In genomic region chr2:128170776-128171175, GRCh38 we compare ENCODE assay signal across 17 cellular contexts.
DNase-seq lines count a peak whose midpoint lies in the region; ATAC-seq, FAIRE-seq and TF ChIP-seq lines count a peak whose summit lies in the region.
"Had no signal": no experiment of that assay in that cellular context is flagged by ENCODE, and none has a peak within 500 bp of the region (broad histone marks: within the 10 kb centered on the region; RNA-seq: fewer than 3 reads in every experiment).

No MANE protein-coding gene starts in this region.

- peaks cover 3% of the 10 kb centered on the region for H3K79me2 ChIP-seq in HepG2 (ENCODE audit: insufficient read depth, low read length)

- H3K27me3 Mint-ChIP-seq in WTC11 (ENCODE audit: low read depth), result no peaks in the 10 kb centered on the region
- H3K27me3 Mint-ChIP-seq: B cell; CD4-positive, CD25-positive, alpha-beta regulatory T cell; IgD-negative memory B cell had no signal

- H3K4me1 Mint-ChIP-seq in WTC11, result peaks cover 11% of the 10 kb centered on the region
- H3K4me1 Mint-ChIP-seq in stimulated activated effector memory CD8-positive, alpha-beta T cell treated with anti-CD3 and anti-CD28 coated beads, Interleukin-12 subunit alpha, Interleukin-12 subunit beta, amount 100 ng/mL, for 72 hours, result no peaks in the 10 kb centered on the region
- H3K4me1 Mint-ChIP-seq: IgD-negative memory B cell had no signal

- no peak for ATAC-seq in HepG2
- ATAC-seq in right lobe of liver, result no peak
- no peak for ATAC-seq in WTC11
- no peak for ATAC-seq in stimulated activated effector memory CD8-positive, alpha-beta T cell treated with anti-CD3 and anti-CD28 coated beads, Interleukin-12 subunit alpha, Interleukin-12 subunit beta, amount 100 ng/mL, for 72 hours

- H3K27me3 ChIP-seq in HepG2 (ENCODE audit: control insufficient read depth in 1 of 2, insufficient read depth in 2 of 2, low read length in 2 of 2) (no peaks in the 10 kb centered on the region), right lobe of liver (no peaks in the 10 kb centered on the region), neutrophil (no peaks in the 10 kb centered on the region)
- H3K27me3 ChIP-seq: BLaER1 treated with 17β-estradiol and CSF1 and Interleukin-3, amounts not matched to agents 10 nM and 100 nM had no signal

- H3K9me3 Mint-ChIP-seq in WTC11, result no peaks in the 10 kb centered on the region
- no peaks in the 10 kb centered on the region for H3K9me3 Mint-ChIP-seq in stimulated activated effector memory CD8-positive, alpha-beta T cell treated with anti-CD3 and anti-CD28 coated beads, Interleukin-12 subunit alpha, Interleukin-12 subunit beta, amount 100 ng/mL, for 72 hours
- H3K9me3 Mint-ChIP-seq: CD4-positive, CD25-positive, alpha-beta regulatory T cell; IgD-negative memory B cell had no signal

- H3K9me3 ChIP-seq in HepG2 (ENCODE audit: low read length) (no peaks in the 10 kb centered on the region), right lobe of liver (no peaks in the 10 kb centered on the region), neutrophil (no peaks in the 10 kb centered on the region)
- H3K9me3 ChIP-seq: BLaER1 treated with 17β-estradiol and CSF1 and Interleukin-3, amounts not matched to agents 10 nM and 100 nM; HAP-1 had no signal

- peak overlapping the region; percentile 20 for H3K4me2 ChIP-seq in HepG2 (ENCODE audit: low read depth, low read length)
- H3K4me2 ChIP-seq: BLaER1 treated with 17β-estradiol and CSF1 and Interleukin-3, amounts not matched to agents 10 nM and 100 nM had no signal

- TF ChIP-seq EP300 in HepG2 (IDR thresholded peaks at IDR 0.05; ENCODE audit: low read depth in 2 of 2, low read length in 2 of 2), result no peak
- TF ChIP-seq EP300 in HepG2 (CRISPR knock-in tag; IDR thresholded peaks at IDR 0.05; ENCODE audit: borderline replicate concordance), result no peak

- H3K27ac ChIP-seq in HepG2 (ENCODE audit: extremely low read length, insufficient read depth, low read length) (peak overlapping the region; percentile 91), right lobe of liver (no peak overlapping the region), neutrophil (peak overlapping the region; percentile 92)
- H3K27ac ChIP-seq: GM23248 had no signal

- no peak for TF ChIP-seq CTCF in HepG2 (CRISPR knock-in tag; IDR thresholded peaks at IDR 0.05)
- no peak for TF ChIP-seq CTCF in right lobe of liver (IDR thresholded peaks at IDR 0.05)
- TF ChIP-seq CTCF in neutrophil (IDR thresholded peaks at IDR 0.05), result no peak
- no peak for TF ChIP-seq CTCF in WTC11 (IDR thresholded peaks at IDR 0.05)

- CTCF ChIA-PET in HepG2 (lab: Yijun Ruan, JAX; ENCODE audit: low intra/inter-chr PET ratio, low total read pairs), result interaction anchor here (3.5 kb wide), 1 partner anchor 63 kb away, joined by 17 read pairs; no protein-coding TSS in a partner anchor
- CTCF ChIA-PET in WTC11 (lab: Charles Lee), result interaction anchor here (0.8 kb wide), 1 partner anchor 8 kb away, joined by 3 read pairs; no protein-coding TSS in a partner anchor

- intact Hi-C loops in HepG2 (cut with micrococcal nuclease; ENCODE audit: unreplicated experiment), result loop anchor here (1.0 kb wide), 1 partner anchor 8 kb away; no protein-coding TSS in a partner anchor
- intact Hi-C loops in right lobe of liver (cut with DNase I), result no loop called here

- peaks cover 15 to 61% of the 10 kb centered on the region in 2 experiments for H3K36me3 ChIP-seq in HepG2 (replicated peaks in 1 of 2; ENCODE audit: control insufficient read depth in 1 of 2, insufficient read depth in 2 of 2, low read length in 2 of 2)
- H3K36me3 ChIP-seq in right lobe of liver, result peaks cover 0 to 73% (median 30%) of the 10 kb centered on the region in 4 donors
- H3K36me3 ChIP-seq in neutrophil, result peaks cover 38% of the 10 kb centered on the region

- H3K4me3 ChIP-seq in HepG2 (replicated peaks in 1 of 3; ENCODE audit: insufficient read depth in 1 of 3, low read depth in 2 of 3, low read length in 3 of 3) (no peak overlapping the region), right lobe of liver (no peak overlapping the region), neutrophil (ENCODE audit: low read depth in 1 of 2, low read length in 1 of 2) (no peak overlapping the region)
- H3K4me3 ChIP-seq: BLaER1 treated with 17β-estradiol and CSF1 and Interleukin-3, amounts not matched to agents 10 nM and 100 nM; GM23248; HAP-1 had no signal

- H3K9ac ChIP-seq in HepG2 (ENCODE audit: insufficient read depth, low read depth, low read length), result peak overlapping the region; percentile 67
- H3K9ac ChIP-seq: BLaER1 treated with 17β-estradiol and CSF1 and Interleukin-3, amounts not matched to agents 10 nM and 100 nM; GM23248 had no signal

- H4K20me1 ChIP-seq in HepG2 (ENCODE audit: insufficient read depth, low read length), result no peaks in the 10 kb centered on the region

- TF ChIP-seq RAD21 in HepG2 (CRISPR knock-in tag; IDR thresholded peaks at IDR 0.05), result no peak

- 75% methylated on average over 6 of the region's 6 CpGs for WGBS in HepG2 (ENCODE audit: low lambda C conversion rate)
- WGBS in right lobe of liver (ENCODE audit: insufficient coverage, low coverage, low lambda C conversion rate, missing lambda C conversion rate), result 79% methylated on average over 6 of the region's 6 CpGs

- no peak for FAIRE-seq in HepG2 (lab: Jason Lieb, UNC)
- FAIRE-seq: GM12892, GM18507 had no signal

- H3K4me3 Mint-ChIP-seq in WTC11, result no peak overlapping the region
- no peak overlapping the region for H3K4me3 Mint-ChIP-seq in stimulated activated effector memory CD8-positive, alpha-beta T cell treated with anti-CD3 and anti-CD28 coated beads, Interleukin-12 subunit alpha, Interleukin-12 subunit beta, amount 100 ng/mL, for 72 hours
- H3K4me3 Mint-ChIP-seq: B cell; CD4-positive, CD25-positive, alpha-beta regulatory T cell; IgD-negative memory B cell had no signal

- no peak overlapping the region for H2AFZ ChIP-seq in HepG2 (ENCODE audit: low read length)
- H2AFZ ChIP-seq: GM23248 had no signal

- DNase-seq in HepG2 (ENCODE audit: low spot score) (no peak), right lobe of liver (no peak), dermis microvascular lymphatic vessel endothelial cell (ENCODE audit: low read depth in 2 of 2) (peak; percentile 35 to 47), WTC11 (ENCODE audit: low spot score) (no peak)
- DNase-seq in stimulated activated effector memory CD8-positive, alpha-beta T cell treated with anti-CD3 and anti-CD28 coated beads, Interleukin-12 subunit alpha, Interleukin-12 subunit beta, amount 100 ng/mL, for 72 hours (ENCODE audit: low spot score in 2 of 2), result no peak
- DNase-seq: CD4-positive, CD25-positive, alpha-beta regulatory T cell; DMS153; DMS79; GDM1; GM23248 had no signal

- in situ Hi-C loops in HepG2 (cut with HindIII; ENCODE audit: extremely low pct_ligation_motif_present, low pct_unique_long_range_greater_than_20kb), result loop anchor here (5.0 to 10.0 kb wide), 2 partner anchors 64 to 137 kb away; no protein-coding TSS in a partner anchor

- H3K27ac Mint-ChIP-seq in WTC11, result no peak overlapping the region
- no peak overlapping the region for H3K27ac Mint-ChIP-seq in stimulated activated effector memory CD8-positive, alpha-beta T cell treated with anti-CD3 and anti-CD28 coated beads, Interleukin-12 subunit alpha, Interleukin-12 subunit beta, amount 100 ng/mL, for 72 hours
- H3K27ac Mint-ChIP-seq: B cell, IgD-negative memory B cell had no signal

- peaks cover 83% of the 10 kb centered on the region for H3K4me1 ChIP-seq in HepG2 (ENCODE audit: insufficient read depth, low read length)
- no peaks in the 10 kb centered on the region for H3K4me1 ChIP-seq in right lobe of liver
- H3K4me1 ChIP-seq in neutrophil (ENCODE audit: control insufficient read depth in 1 of 2, insufficient read depth in 1 of 2, low read depth in 1 of 2, low read length in 1 of 2), result peaks cover 64 to 67% of the 10 kb centered on the region in 2 experiments
- H3K4me1 ChIP-seq: HAP-1 had no signal

- TF ChIP-seq POLR2A in HepG2 (IDR thresholded peaks at IDR 0.05; ENCODE audit: insufficient read depth in 1 of 2, low read depth in 2 of 2, low read length in 2 of 2) (no peak), right lobe of liver (IDR thresholded peaks at IDR 0.05) (no peak)

- TSS peak; percentile 59 for BruUV-seq in HepG2 (replicated peaks; lab: Mats Ljungman, UMichigan)

- H3K36me3 Mint-ChIP-seq in WTC11, result peaks cover 62% of the 10 kb centered on the region
- H3K36me3 Mint-ChIP-seq in stimulated activated effector memory CD8-positive, alpha-beta T cell treated with anti-CD3 and anti-CD28 coated beads, Interleukin-12 subunit alpha, Interleukin-12 subunit beta, amount 100 ng/mL, for 72 hours, result peaks cover 100% of the 10 kb centered on the region

- POLR2A ChIA-PET in HepG2 (lab: Yijun Ruan, JAX) (interaction anchor here (1.0 to 2.5 kb wide), 8 partner anchors 8 to 153 kb away, joined by 3 to 27 read pairs (median 6); partner anchors contain the start of gene UGGT1), WTC11 (lab: Charles Lee) (no interaction called here)

TF ChIP-seq in HepG2, 621 proteins besides CTCF, POLR2A, EP300 and RAD21 (continues in another document):
- TF ChIP-seq SATB2 (CRISPR knock-in tag; IDR thresholded peaks at IDR 0.05), result no peak
- no peak for TF ChIP-seq NRL (CRISPR knock-in tag; IDR thresholded peaks at IDR 0.05; ENCODE audit: borderline replicate concordance)
- TF ChIP-seq ZNF431 (CRISPR knock-in tag; IDR thresholded peaks at IDR 0.05; ENCODE audit: borderline replicate concordance, low read depth), result 0 out of 2 replicates have a peak, but pooled peaks have one; percentile 11
- 0 out of 2 replicates have a peak, but pooled peaks have one; percentile 1 for TF ChIP-seq ZNF350 (CRISPR knock-in tag; IDR thresholded peaks at IDR 0.05; ENCODE audit: borderline replicate concordance, low read depth)

TF ChIP-seq in WTC11, 78 proteins besides CTCF, POLR2A, EP300 and RAD21 (continues in another document):
- TF ChIP-seq CREM (CRISPR knock-in tag; IDR thresholded peaks at IDR 0.05), result no peak
- TF ChIP-seq HMGA2 (CRISPR knock-in tag; IDR thresholded peaks at IDR 0.05), result no peak
- no peak for TF ChIP-seq GRHL2 (CRISPR knock-in tag; IDR thresholded peaks at IDR 0.05; ENCODE audit: insufficient replicate concordance, severe bottlenecking)
- TF ChIP-seq USF1 (CRISPR knock-in tag; IDR thresholded peaks at IDR 0.05), result no peak
- TF ChIP-seq ZNF317 (CRISPR knock-in tag; IDR thresholded peaks at IDR 0.05; ENCODE audit: borderline replicate concordance, low read depth), result no peak

Comparison
In these comparisons a context has a peak if more than half of its experiments do, and no peak if none do; other contexts are left out.
1. H3K27ac ChIP-seq: peak in HepG2 (single experiment) and neutrophil (single experiment); none in right lobe of liver (0 of 3).
2. DNase-seq: peak in dermis microvascular lymphatic vessel endothelial cell (2 of 2); none in HepG2 (single experiment), right lobe of liver (0 of 3), WTC11 (single experiment) and stimulated activated effector memory CD8-positive, alpha-beta T cell treated with anti-CD3 and anti-CD28 coated beads, Interleukin-12 subunit alpha, Interleukin-12 subunit beta, amount 100 ng/mL, for 72 hours (0 of 2).